Comparison of ENCODE assay signal across 4 cellular contexts in genomic region chr6:160664198-160664597, GRCh38. TPM values are rescaled to one million over a fixed set of nuclear protein-coding genes. Genes with fewer than 3 reads are reported as not detected.
"Had no signal": no experiment of that assay in that cellular context is flagged by ENCODE, and none has a peak within 500 bp of the region (broad histone marks: within the 10 kb centered on the region; RNA-seq: fewer than 3 reads in every experiment).

A gene with protein sequence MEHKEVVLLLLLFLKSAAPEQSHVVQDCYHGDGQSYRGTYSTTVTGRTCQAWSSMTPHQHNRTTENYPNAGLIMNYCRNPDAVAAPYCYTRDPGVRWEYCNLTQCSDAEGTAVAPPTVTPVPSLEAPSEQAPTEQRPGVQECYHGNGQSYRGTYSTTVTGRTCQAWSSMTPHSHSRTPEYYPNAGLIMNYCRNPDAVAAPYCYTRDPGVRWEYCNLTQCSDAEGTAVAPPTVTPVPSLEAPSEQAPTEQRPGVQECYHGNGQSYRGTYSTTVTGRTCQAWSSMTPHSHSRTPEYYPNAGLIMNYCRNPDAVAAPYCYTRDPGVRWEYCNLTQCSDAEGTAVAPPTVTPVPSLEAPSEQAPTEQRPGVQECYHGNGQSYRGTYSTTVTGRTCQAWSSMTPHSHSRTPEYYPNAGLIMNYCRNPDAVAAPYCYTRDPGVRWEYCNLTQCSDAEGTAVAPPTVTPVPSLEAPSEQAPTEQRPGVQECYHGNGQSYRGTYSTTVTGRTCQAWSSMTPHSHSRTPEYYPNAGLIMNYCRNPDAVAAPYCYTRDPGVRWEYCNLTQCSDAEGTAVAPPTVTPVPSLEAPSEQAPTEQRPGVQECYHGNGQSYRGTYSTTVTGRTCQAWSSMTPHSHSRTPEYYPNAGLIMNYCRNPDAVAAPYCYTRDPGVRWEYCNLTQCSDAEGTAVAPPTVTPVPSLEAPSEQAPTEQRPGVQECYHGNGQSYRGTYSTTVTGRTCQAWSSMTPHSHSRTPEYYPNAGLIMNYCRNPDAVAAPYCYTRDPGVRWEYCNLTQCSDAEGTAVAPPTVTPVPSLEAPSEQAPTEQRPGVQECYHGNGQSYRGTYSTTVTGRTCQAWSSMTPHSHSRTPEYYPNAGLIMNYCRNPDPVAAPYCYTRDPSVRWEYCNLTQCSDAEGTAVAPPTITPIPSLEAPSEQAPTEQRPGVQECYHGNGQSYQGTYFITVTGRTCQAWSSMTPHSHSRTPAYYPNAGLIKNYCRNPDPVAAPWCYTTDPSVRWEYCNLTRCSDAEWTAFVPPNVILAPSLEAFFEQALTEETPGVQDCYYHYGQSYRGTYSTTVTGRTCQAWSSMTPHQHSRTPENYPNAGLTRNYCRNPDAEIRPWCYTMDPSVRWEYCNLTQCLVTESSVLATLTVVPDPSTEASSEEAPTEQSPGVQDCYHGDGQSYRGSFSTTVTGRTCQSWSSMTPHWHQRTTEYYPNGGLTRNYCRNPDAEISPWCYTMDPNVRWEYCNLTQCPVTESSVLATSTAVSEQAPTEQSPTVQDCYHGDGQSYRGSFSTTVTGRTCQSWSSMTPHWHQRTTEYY (N-terminal part only) (minus strand): TSS chr6:160664275. CDS start chr6:160664214, 61 bp downstream.

RNA-seq across cellular contexts. Expression of the gene that starts here (rescaled TPM):
- total RNA-seq: LHCN-M2, M059J, MCF 10A, NCI-H460 had no signal
